In the genomic region with DNA sequence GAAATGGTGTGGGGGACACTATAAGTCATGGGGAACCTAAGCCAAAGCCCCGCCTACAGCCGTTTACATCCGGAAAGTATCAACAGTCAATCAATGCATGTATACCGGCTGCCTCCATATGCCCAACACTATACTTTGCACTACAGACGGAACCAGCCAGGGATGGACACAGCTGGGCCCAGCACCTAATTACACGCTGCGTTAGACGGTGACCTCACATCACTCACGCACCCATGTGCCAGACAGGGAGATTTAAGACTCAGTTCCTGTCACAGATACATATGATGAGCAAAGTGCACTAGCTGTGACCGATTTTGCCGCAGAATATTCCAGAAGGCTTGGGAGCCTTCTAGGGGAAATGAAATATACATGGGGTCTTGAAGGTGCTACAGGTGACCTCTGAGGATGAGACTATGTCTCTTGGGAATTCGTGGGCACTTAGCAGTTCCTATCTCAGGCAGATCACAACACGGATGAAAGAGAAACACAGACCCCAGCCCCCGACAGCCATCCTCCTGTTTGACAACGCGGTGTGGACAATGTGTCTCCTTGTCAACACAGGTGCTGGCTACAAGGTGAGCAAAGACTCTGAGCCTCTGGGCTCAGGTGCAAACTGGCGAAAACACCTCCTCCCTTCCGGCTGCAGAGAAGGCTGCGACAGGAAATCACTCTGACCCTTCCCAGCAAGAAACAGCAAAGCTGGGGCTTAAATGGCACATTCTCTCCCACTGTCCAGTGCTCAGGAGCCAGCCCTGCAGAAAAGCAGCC, we compare ENCODE assay signal across 7 cellular contexts. TPM values are rescaled to one million over a fixed set of nuclear protein-coding genes. Genes with fewer than 3 reads are reported as not detected.
DNase-seq lines count a peak whose midpoint lies in the region; ATAC-seq and TF ChIP-seq lines count a peak whose summit lies in the region.

No MANE protein-coding gene starts in this region.

- no peak overlapping the region for H3K4me3 ChIP-seq in OCI-LY7 (ENCODE audit: low read depth, low read length, poor library complexity, severe bottlenecking)
- peak overlapping the region; percentile 25 to 82 for H3K4me3 ChIP-seq in esophagus (ENCODE audit: low read depth in 1 of 2, low read length in 2 of 2)
- peak overlapping the region; percentile 35 to 95 (median 90) for H3K4me3 ChIP-seq in gastrocnemius medialis

- H3K9me2 ChIP-seq in OCI-LY7 (ENCODE audit: insufficient read depth, low read length) = no peaks in the 10 kb centered on the region

- TF ChIP-seq POLR2A in gastrocnemius medialis (IDR thresholded peaks at IDR 0.05) = no peak

- WGBS in esophagus, 2 donors = 35 to 49% methylated on average over 19 of the region's 19 CpGs

- H3K9me3 ChIP-seq in OCI-LY7 (ENCODE audit: low read length) (no peaks in the 10 kb centered on the region), esophagus (ENCODE audit: control insufficient read depth in 2 of 2, insufficient read depth in 1 of 2, low read depth in 1 of 2, low read length in 1 of 2) (no peaks in the 10 kb centered on the region), gastrocnemius medialis (no peaks in the 10 kb centered on the region)

- ATAC-seq in gastrocnemius medialis = no peak
- ATAC-seq in HG03280 (IDR thresholded peaks at IDR 0.05; ENCODE audit: unreplicated experiment) = no peak
- ATAC-seq in HG03432 (IDR thresholded peaks at IDR 0.05; ENCODE audit: unreplicated experiment) = no peak

- H2AFZ ChIP-seq in OCI-LY7 (ENCODE audit: low read length) = peak overlapping the region; percentile 57; the same call in 1 of the 2 replicates

- peak; percentile 6 for DNase-seq in GM10248 (ENCODE audit: extremely low spot score)
- DNase-seq in OCI-LY7 (ENCODE audit: low spot score) = peak; percentile 35
- DNase-seq in gastrocnemius medialis = no peak
- DNase-seq in NCI-H2107 (lab: John Stamatoyannopoulos, UW) = no peak

- POLR2A ChIA-PET in GM10248 (lab: Yijun Ruan, JAX) = interaction anchor here (1.0 kb wide), 1 partner anchor 53 kb away, joined by 3 read pairs; the partner anchor contains the start of gene TUT1
- POLR2A ChIA-PET in OCI-LY7 (lab: Charles Lee) = no interaction called here

- no peaks in the 10 kb centered on the region for H3K79me2 ChIP-seq in OCI-LY7 (ENCODE audit: insufficient read depth, low read depth, low read length)

- H3K36me3 ChIP-seq in OCI-LY7 (ENCODE audit: insufficient read depth, low read length) (no peaks in the 10 kb centered on the region), esophagus (ENCODE audit: control insufficient read depth in 2 of 2, insufficient read depth in 2 of 2, low read length in 1 of 2) (peaks cover 10 to 36% of the 10 kb centered on the region in 2 donors), gastrocnemius medialis (peaks cover 0 to 26% of the 10 kb centered on the region in 2 donors)

- H3K4me2 ChIP-seq in OCI-LY7 (ENCODE audit: low read length) = peak overlapping the region; percentile 35; the same call in 1 of the 2 replicates

- intact Hi-C loops in OCI-LY7 (cut with micrococcal nuclease; ENCODE audit: unreplicated experiment) (no loop called here), gastrocnemius medialis (cut with DNase I; ENCODE audit: low total_unique reads) (no loop called here)

- H3K27ac ChIP-seq in OCI-LY7 (ENCODE audit: low read depth, low read length, poor library complexity, severe bottlenecking) (no peak overlapping the region), esophagus (ENCODE audit: low read depth in 2 of 2, low read length in 1 of 2) (peak overlapping the region; percentile 93 to 99), gastrocnemius medialis (peak overlapping the region; percentile 97 to 100 (median 100))

- H3K27me3 ChIP-seq in esophagus (ENCODE audit: control insufficient read depth in 1 of 2, insufficient read depth in 2 of 2, low read length in 2 of 2) (no peaks in the 10 kb centered on the region), gastrocnemius medialis (no peaks in the 10 kb centered on the region)

- CTCF ChIA-PET in GM10248 (lab: Yijun Ruan, JAX) = interaction anchor here (0.7 to 10.0 kb wide), 4 partner anchors 17 to 115 kb away, joined by 3 to 247 read pairs (median 43); no protein-coding TSS in a partner anchor
- CTCF ChIA-PET in OCI-LY7 (lab: Charles Lee; ENCODE audit: unreplicated experiment) = no interaction called here

- in situ Hi-C loops in gastrocnemius medialis (cut with MboI; ENCODE audit: low sequenced_read_pairs in 4 of 4) = loop anchor here in 3 of 4 donors (5.0 to 25.0 kb wide), 3 partner anchors 41 to 126 kb away; partner anchors contain the start of gene SCGB1A1 (in 1 of the 3)

- TF ChIP-seq CTCF in GM10248 (IDR thresholded peaks at IDR 0.05; ENCODE audit: control extremely low read depth, extremely low read depth, low read depth, missing control alignments) = no peak
- TF ChIP-seq CTCF in OCI-LY7 (conservative IDR thresholded peaks at IDR 0.05; ENCODE audit: low read length) = no peak
- TF ChIP-seq CTCF in gastrocnemius medialis (IDR thresholded peaks at IDR 0.05 in 4 of 5, conservative IDR thresholded peaks at IDR 0.05 in 1 of 5) = no peak

- no TSS peak for BruUV-seq in OCI-LY7 (replicated peaks; lab: Mats Ljungman, UMichigan)

- no peaks in the 10 kb centered on the region for H4K20me1 ChIP-seq in OCI-LY7 (ENCODE audit: insufficient read depth, low read length)

- H3K4me1 ChIP-seq in OCI-LY7 (ENCODE audit: insufficient read depth, low read length, poor library complexity, severe bottlenecking) = peaks cover 38% of the 10 kb centered on the region
- peaks cover 20 to 35% of the 10 kb centered on the region in 2 donors for H3K4me1 ChIP-seq in esophagus (ENCODE audit: control insufficient read depth in 2 of 2, insufficient read depth in 2 of 2, low read length in 1 of 2)
- H3K4me1 ChIP-seq in gastrocnemius medialis = peaks cover 61 to 69% of the 10 kb centered on the region in 2 donors

RNA-seq across cellular contexts. Expression of gene AHNAK, which starts 8.0 kb away (rescaled TPM):
- total RNA-seq in OCI-LY7 (2014; rRNA removed; shearing (Covaris generic)) = 0.08 and 0.28 TPM in 2 replicates
- total RNA-seq in OCI-LY7 (2022) (0.21 and 0.30 TPM in 2 replicates), gastrocnemius medialis (1,000 to 10,000 TPM in 1 of 4 donors, 100 to 1,000 TPM in 3; 374 to 1,261 (median 571) TPM)
- polyA plus RNA-seq in esophagus = 100 to 1,000 TPM; 168 to 195 TPM

RNA-seq across cellular contexts. Expression of gene EEF1G, which starts 35.0 kb away (rescaled TPM):
- 2,328 and 2,651 TPM in 2 replicates for total RNA-seq in OCI-LY7 (2014; rRNA removed; shearing (Covaris generic))
- total RNA-seq in OCI-LY7 (2022) (1,778 and 1,903 TPM in 2 replicates), gastrocnemius medialis (1,000 to 10,000 TPM; 1,797 to 2,946 (median 1,897) TPM)
- polyA plus RNA-seq in esophagus = 1,000 to 10,000 TPM in 1 of 2 donors, 100 to 1,000 TPM in 1; 884 to 1,495 TPM

RNA-seq across cellular contexts. Expression of gene TUT1, which starts 52.7 kb away (rescaled TPM):
- 15.6 and 22.5 TPM in 2 replicates for total RNA-seq in OCI-LY7 (2014; rRNA removed; shearing (Covaris generic))
- total RNA-seq in OCI-LY7 (2022) (38.2 and 40.4 TPM in 2 replicates), gastrocnemius medialis (10 to 100 TPM in 3 of 4 donors, 1 to 10 TPM in 1; 7.8 to 15.7 (median 11.7) TPM)
- polyA plus RNA-seq in esophagus = 10 to 100 TPM in 1 of 2 donors, 1 to 10 TPM in 1; 9.0 to 15.2 TPM

Comparison
In these comparisons a context has a peak if more than half of its experiments do, and no peak if none do; other contexts are left out.
1. DNase-seq: peak in GM10248 (single experiment) and OCI-LY7 (single experiment); none in gastrocnemius medialis (0 of 2) and NCI-H2107 (single experiment).
2. RNA of gene AHNAK, which starts 8.0 kb away (total RNA-seq): 374 to 1,261 TPM in gastrocnemius medialis; 0.08 to 0.30 TPM in OCI-LY7; every median in the first group is over 100 times any median in the second.